ENCODE assay signal across 15 cellular contexts in the genomic region with DNA sequence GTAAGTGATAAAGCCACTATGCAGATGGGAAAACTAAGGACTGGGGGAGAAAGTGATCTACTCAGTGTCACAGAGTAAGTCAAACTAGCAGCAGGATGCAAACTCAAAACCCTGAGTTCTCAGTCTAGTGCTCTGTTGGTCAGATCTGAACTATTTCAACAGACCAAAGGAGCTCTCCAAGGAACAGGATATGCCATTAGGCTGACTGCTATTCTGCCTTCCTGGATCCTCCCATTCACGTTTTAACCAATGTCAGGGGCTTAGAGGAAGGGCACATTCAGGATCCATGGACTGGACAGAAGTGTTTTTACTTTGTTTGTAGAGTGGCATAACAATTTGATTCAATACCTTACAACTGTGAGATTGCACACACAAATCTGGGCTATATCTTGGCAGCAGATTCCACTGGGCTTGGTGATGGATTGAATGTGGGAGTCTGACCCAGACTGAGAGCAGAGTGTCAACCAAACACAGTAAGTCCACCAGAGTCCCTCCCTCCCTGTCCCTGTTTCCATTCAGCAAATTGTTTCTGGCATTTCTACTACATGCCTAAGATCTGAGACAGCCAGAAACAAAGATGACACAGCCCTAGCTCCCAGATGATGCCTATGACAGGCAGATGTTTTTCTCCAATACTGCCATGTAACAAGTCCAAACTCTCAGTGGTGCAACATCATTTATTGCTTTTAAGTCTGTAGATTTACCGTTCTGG.
DNase-seq lines count a peak whose midpoint lies in the region; ATAC-seq and TF ChIP-seq lines count a peak whose summit lies in the region.
"Had no signal": no experiment of that assay in that cellular context is flagged by ENCODE, and none has a peak within 500 bp of the region (broad histone marks: within the 10 kb centered on the region; RNA-seq: fewer than 3 reads in every experiment).

No MANE protein-coding gene starts in this region.

- H3F3A ChIP-seq in SK-N-SH (replicated peaks; ENCODE audit: insufficient read depth) = peaks cover 12% of the 10 kb centered on the region

- POLR2A ChIA-PET in SK-N-SH (lab: Yijun Ruan, JAX) = no interaction called here

- H4K91ac ChIP-seq in trophoblast cell (ENCODE audit: low read depth, low read length) = no peak overlapping the region

- H3K9ac ChIP-seq in SK-N-SH (no peak overlapping the region; the same call in 1 of the 2 replicates), trophoblast cell (ENCODE audit: low read length) (no peak overlapping the region)

- H4K12ac ChIP-seq in trophoblast cell (ENCODE audit: low read depth, low read length) = no peak overlapping the region

- H2BK12ac ChIP-seq in trophoblast cell (ENCODE audit: low read length) = no peak overlapping the region

- 13% methylated on average over 2 of the region's 2 CpGs for WGBS in SK-N-SH (ENCODE audit: low lambda C conversion rate)
- WGBS in trophoblast cell (ENCODE audit: extremely low coverage, insufficient coverage, insufficient read length) = no CpG with 5 or more reads among the region's 2 CpGs

- H3K79me2 ChIP-seq in SK-N-SH (ENCODE audit: insufficient read depth) (no peaks in the 10 kb centered on the region), trophoblast cell (ENCODE audit: control insufficient read depth, insufficient read depth, low read length, poor library complexity) (no peaks in the 10 kb centered on the region)

- TF ChIP-seq RAD21 in SK-N-SH (IDR thresholded peaks at IDR 0.05; ENCODE audit: low read length) = no peak

- H4K8ac ChIP-seq in trophoblast cell (ENCODE audit: low read depth, low read length) = no peak overlapping the region

- H3K4me1 ChIP-seq in SK-N-SH (ENCODE audit: control insufficient read depth in 1 of 2, insufficient read depth in 2 of 2, low read depth in 1 of 2, low read length in 1 of 2) (peaks cover 0 to 3% of the 10 kb centered on the region in 2 experiments; a peak in 1 of 4 replicates), trophoblast cell (ENCODE audit: control insufficient read depth in 1 of 2, insufficient read depth in 2 of 2, low read length in 2 of 2) (peaks cover 0 to 7% of the 10 kb centered on the region in 2 experiments)
- H3K4me1 ChIP-seq: uterus had no signal

- no peaks in the 10 kb centered on the region for H4K20me1 ChIP-seq in SK-N-SH (ENCODE audit: insufficient read depth)

- TF ChIP-seq CTCF in SK-N-SH (IDR thresholded peaks at IDR 0.05) = no peak
- no peak for TF ChIP-seq CTCF in fibroblast of the aortic adventitia (IDR thresholded peaks at IDR 0.05; ENCODE audit: insufficient read depth, low read length)

- peak in 1 of 2 experiments; percentile 52; a peak in 1 of 4 replicates for TF ChIP-seq EP300 in SK-N-SH (IDR thresholded peaks at IDR 0.05; ENCODE audit: borderline replicate concordance in 1 of 2, low read depth in 1 of 2, low read length in 1 of 2)

- H3K36me3 ChIP-seq in SK-N-SH (replicated peaks in 1 of 2; ENCODE audit: control insufficient read depth in 1 of 2, insufficient read depth in 2 of 2, low read length in 1 of 2) (no peaks in the 10 kb centered on the region), trophoblast cell (ENCODE audit: control insufficient read depth in 1 of 2, insufficient read depth in 2 of 2, low read length in 2 of 2) (no peaks in the 10 kb centered on the region)
- H3K36me3 ChIP-seq: uterus had no signal

- no peak overlapping the region for H3K14ac ChIP-seq in trophoblast cell (ENCODE audit: low read length)

- no peak overlapping the region for H2AK5ac ChIP-seq in trophoblast cell (ENCODE audit: low read length)

- H2BK5ac ChIP-seq in trophoblast cell (ENCODE audit: low read depth, low read length, poor library complexity) = no peak overlapping the region

- CTCF ChIA-PET in SK-N-SH (lab: Yijun Ruan, JAX) = interaction anchor here (0.6 to 1.0 kb wide), 2 partner anchors 19 to 324 kb away, joined by 3 read pairs; no protein-coding TSS in a partner anchor

- H3K4ac ChIP-seq in trophoblast cell (ENCODE audit: low read depth, low read length) = no peak overlapping the region

- H3K23ac ChIP-seq in trophoblast cell (ENCODE audit: low read length) = no peak overlapping the region

- H3K4me3 ChIP-seq in SK-N-SH (ENCODE audit: low read depth in 2 of 2, low read length in 1 of 2) (no peak overlapping the region), fibroblast of the aortic adventitia (ENCODE audit: low read depth, low read length) (no peak overlapping the region), trophoblast cell (ENCODE audit: low read depth, low read length) (no peak overlapping the region)
- H3K4me3 ChIP-seq: dorsolateral prefrontal cortex, uterus had no signal

- H3K27me3 ChIP-seq in SK-N-SH (ENCODE audit: insufficient read depth) (no peaks in the 10 kb centered on the region), trophoblast cell (ENCODE audit: insufficient read depth, low read length) (no peaks in the 10 kb centered on the region)
- H3K27me3 ChIP-seq: uterus had no signal

- ATAC-seq in GM18502 (IDR thresholded peaks at IDR 0.05; ENCODE audit: poor library complexity, unreplicated experiment) (no peak), GM18519 (IDR thresholded peaks at IDR 0.05; ENCODE audit: low FRiP score, unreplicated experiment) (no peak)

- H3K9me3 ChIP-seq in SK-N-SH (no peaks in the 10 kb centered on the region), trophoblast cell (ENCODE audit: insufficient read depth, low read depth, low read length) (peaks cover 7% of the 10 kb centered on the region)

- DNase-seq in Daoy (ENCODE audit: low read depth) = peak; percentile 14
- no peak for DNase-seq in SK-N-SH
- peak; percentile 85 for DNase-seq in fibroblast of the aortic adventitia (ENCODE audit: low read depth)
- DNase-seq in trophoblast cell = peak; percentile 4 to 44
- no peak for DNase-seq in foreskin melanocyte
- DNase-seq in HuH-7 (ENCODE audit: low spot score) = no peak
- DNase-seq: activated CD4-positive, alpha-beta T cell treated with anti-CD3 and anti-CD28 coated beads, Interleukin-2, amount 50 U/mL, for 48 hours; activated naive CD4-positive, alpha-beta T cell treated with Interleukin-2 at 50 U/mL for 16 hours; C1 segment of cervical spinal cord; dorsolateral prefrontal cortex; NCI-H187; T-helper 1 cell had no signal

- H3K27ac ChIP-seq in SK-N-SH (ENCODE audit: low read depth in 2 of 2, low read length in 1 of 2) = peak overlapping the region; percentile 47 to 65; a peak in 3 of 4 replicates
- no peak overlapping the region for H3K27ac ChIP-seq in trophoblast cell (ENCODE audit: low read depth, low read length)
- H3K27ac ChIP-seq: dorsolateral prefrontal cortex had no signal

- no peaks in the 10 kb centered on the region for H3K79me1 ChIP-seq in trophoblast cell (ENCODE audit: low read length)

- no peak overlapping the region for H3K18ac ChIP-seq in trophoblast cell (ENCODE audit: low read length)

- no peak overlapping the region for H2BK120ac ChIP-seq in trophoblast cell (ENCODE audit: insufficient read depth, low read length, poor library complexity)

- peak overlapping the region; percentile 38 for H3K4me2 ChIP-seq in SK-N-SH
- H3K4me2 ChIP-seq in trophoblast cell (ENCODE audit: low read length) = no peak overlapping the region

- H3K9me2 ChIP-seq in SK-N-SH = no peaks in the 10 kb centered on the region

- H2AFZ ChIP-seq in SK-N-SH (ENCODE audit: low read depth) (no peak overlapping the region), trophoblast cell (ENCODE audit: insufficient read depth, low read length, poor library complexity) (no peak overlapping the region)

TF ChIP-seq in SK-N-SH, 30 proteins besides CTCF, POLR2A, EP300 and RAD21:
- TF ChIP-seq MEF2A (IDR thresholded peaks at IDR 0.05; ENCODE audit: borderline replicate concordance, low read depth) = no peak
- TF ChIP-seq RFX5 (IDR thresholded peaks at IDR 0.05; ENCODE audit: low read length) = no peak
- TF ChIP-seq TAF1 (IDR thresholded peaks at IDR 0.05; ENCODE audit: borderline replicate concordance, low read depth, low read length) = no peak
- TF ChIP-seq FOSL2 (IDR thresholded peaks at IDR 0.05; ENCODE audit: borderline replicate concordance, low read depth) = peak; percentile 44; the same call in 1 of the 2 replicates
- TF ChIP-seq JUND (IDR thresholded peaks at IDR 0.05) = peak; percentile 59
- TF ChIP-seq, protein P1, sequence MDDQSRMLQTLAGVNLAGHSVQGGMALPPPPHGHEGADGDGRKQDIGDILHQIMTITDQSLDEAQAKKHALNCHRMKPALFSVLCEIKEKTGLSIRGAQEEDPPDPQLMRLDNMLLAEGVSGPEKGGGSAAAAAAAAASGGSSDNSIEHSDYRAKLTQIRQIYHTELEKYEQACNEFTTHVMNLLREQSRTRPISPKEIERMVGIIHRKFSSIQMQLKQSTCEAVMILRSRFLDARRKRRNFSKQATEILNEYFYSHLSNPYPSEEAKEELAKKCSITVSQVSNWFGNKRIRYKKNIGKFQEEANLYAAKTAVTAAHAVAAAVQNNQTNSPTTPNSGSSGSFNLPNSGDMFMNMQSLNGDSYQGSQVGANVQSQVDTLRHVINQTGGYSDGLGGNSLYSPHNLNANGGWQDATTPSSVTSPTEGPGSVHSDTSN (IDR thresholded peaks at IDR 0.05) = peak; percentile 90
- peak; percentile 34; the same call in 1 of the 2 replicates for TF ChIP-seq TEAD4 (IDR thresholded peaks at IDR 0.05; ENCODE audit: borderline replicate concordance, insufficient read depth)
- peak; percentile 47 for TF ChIP-seq NFIC (IDR thresholded peaks at IDR 0.05; ENCODE audit: borderline replicate concordance)
- TF ChIP-seq POLR2AphosphoS5 (IDR thresholded peaks at IDR 0.05; ENCODE audit: low read depth, low read length) = peak; percentile 31; the same call in 1 of the 2 replicates
- peak; percentile 90 for TF ChIP-seq TCF12 (IDR thresholded peaks at IDR 0.05)
TF ChIP-seq in SK-N-SH: peak in this region for 7.

Comparison
In these comparisons a context has a peak if more than half of its experiments do, and no peak if none do; other contexts are left out.
1. DNase-seq: peak in Daoy (single experiment), fibroblast of the aortic adventitia (single experiment) and trophoblast cell (2 of 2); none in SK-N-SH (single experiment), foreskin melanocyte (single experiment) and HuH-7 (single experiment).